ENCODE assay signal across 8 cellular contexts in the genomic region with DNA sequence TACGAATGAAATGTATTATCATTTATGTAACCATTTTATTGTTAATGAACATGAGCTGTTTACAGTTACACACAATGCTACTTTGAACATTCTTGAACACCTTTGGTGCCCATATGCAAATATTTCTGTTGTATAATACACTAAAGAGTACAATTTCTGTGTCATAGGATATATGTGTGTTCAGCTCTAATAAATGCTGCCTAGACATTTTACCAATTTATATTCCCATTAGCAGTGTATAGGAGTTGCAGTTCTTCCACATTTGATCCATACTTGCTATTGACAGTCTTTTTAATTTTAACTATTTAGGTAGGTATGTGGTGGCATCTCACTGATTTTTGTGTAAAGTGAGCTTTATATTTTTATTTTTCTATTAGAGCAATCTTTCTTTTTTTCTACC.
"Had no signal": no experiment of that assay in that cellular context is flagged by ENCODE, and none has a peak within 500 bp of the region (broad histone marks: within the 10 kb centered on the region; RNA-seq: fewer than 3 reads in every experiment).

No MANE protein-coding gene starts in this region.

- DNase-seq: GDM1, GF-D8 had no signal

- H3K4me3 ChIP-seq: GM12878 had no signal

- ATAC-seq: GM12878 had no signal

- FAIRE-seq: G401.6, GM12878, GM12891, GM12892, GM18507, GM19239 had no signal
